Comparison of ENCODE assay signal across 8 cellular contexts in the genomic region with DNA sequence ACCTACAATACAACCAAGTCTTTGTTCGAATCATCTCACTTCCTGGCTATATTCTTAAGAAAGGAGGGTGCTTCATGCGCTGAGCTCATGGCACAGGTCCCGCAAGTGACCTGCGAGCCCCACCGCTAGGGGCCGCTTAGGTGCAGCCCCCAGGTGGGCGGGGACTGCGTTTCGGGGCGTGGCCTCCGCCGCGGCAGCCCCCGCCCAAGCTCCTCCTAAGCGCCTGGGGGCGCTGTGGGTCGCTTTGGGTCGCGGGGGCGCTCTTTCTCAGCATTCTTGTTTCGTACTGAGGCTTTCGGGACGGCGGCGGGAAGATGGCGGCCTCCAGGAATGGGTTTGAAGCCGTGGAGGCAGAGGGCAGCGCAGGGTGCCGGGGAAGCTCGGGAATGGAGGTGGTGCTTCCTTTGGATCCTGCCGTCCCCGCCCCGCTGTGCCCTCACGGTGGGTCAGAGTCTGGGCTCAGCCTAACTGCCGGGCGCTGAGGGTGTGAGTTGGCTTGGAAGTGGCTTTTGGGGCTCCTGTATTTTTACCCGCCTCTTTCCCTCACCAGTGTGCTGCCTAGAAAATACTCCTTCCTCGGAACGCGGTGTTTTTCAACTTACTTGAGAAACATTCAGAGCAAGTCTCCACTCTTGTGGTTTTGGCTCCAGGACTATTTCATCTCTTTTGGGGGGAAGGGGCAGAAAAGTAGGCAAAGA. TPM values are rescaled to one million over a fixed set of nuclear protein-coding genes. Genes with fewer than 3 reads are reported as not detected.
DNase-seq lines count a peak whose midpoint lies in the region; ATAC-seq and TF ChIP-seq lines count a peak whose summit lies in the region.

A gene with protein sequence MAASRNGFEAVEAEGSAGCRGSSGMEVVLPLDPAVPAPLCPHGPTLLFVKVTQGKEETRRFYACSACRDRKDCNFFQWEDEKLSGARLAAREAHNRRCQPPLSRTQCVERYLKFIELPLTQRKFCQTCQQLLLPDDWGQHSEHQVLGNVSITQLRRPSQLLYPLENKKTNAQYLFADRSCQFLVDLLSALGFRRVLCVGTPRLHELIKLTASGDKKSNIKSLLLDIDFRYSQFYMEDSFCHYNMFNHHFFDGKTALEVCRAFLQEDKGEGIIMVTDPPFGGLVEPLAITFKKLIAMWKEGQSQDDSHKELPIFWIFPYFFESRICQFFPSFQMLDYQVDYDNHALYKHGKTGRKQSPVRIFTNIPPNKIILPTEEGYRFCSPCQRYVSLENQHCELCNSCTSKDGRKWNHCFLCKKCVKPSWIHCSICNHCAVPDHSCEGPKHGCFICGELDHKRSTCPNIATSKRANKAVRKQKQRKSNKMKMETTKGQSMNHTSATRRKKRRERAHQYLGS (plus strand): TSS at position 279 of the 698 bp plus-strand sequence. CDS start 36 bp downstream, at position 315.

- peaks cover 14% of the 10 kb centered on the region for H3K36me3 Mint-ChIP-seq in endodermal cell (ENCODE audit: low read depth)

- peak; percentile 75 for ATAC-seq in GM21381 (IDR thresholded peaks at IDR 0.05; ENCODE audit: unreplicated experiment)

- H3K9ac ChIP-seq in endodermal cell (ENCODE audit: extremely low read depth, low read length, poor library complexity, severe bottlenecking), result peak within 1 kb of the TSS; percentile 92

- peaks cover 7% of the 10 kb centered on the region for H3K36me3 ChIP-seq in endodermal cell (ENCODE audit: control insufficient read depth, insufficient read depth, low read length)

- H3K4me3 Mint-ChIP-seq in endodermal cell, result peak within 1 kb of the TSS; percentile 96

- peaks cover 1% of the 10 kb centered on the region for H3K27me3 Mint-ChIP-seq in endodermal cell (ENCODE audit: insufficient read depth)

- peaks cover 8% of the 10 kb centered on the region for H3K4me1 Mint-ChIP-seq in endodermal cell

- no peaks in the 10 kb centered on the region for H3K27me3 ChIP-seq in endodermal cell (ENCODE audit: control insufficient read depth, insufficient read depth, low read length, poor library complexity, severe bottlenecking)

- peaks cover 4% of the 10 kb centered on the region for H3K9me3 Mint-ChIP-seq in endodermal cell

- TF ChIP-seq CTCF in endodermal cell (conservative IDR thresholded peaks at IDR 0.05), result peak; percentile 100

- peak within 1 kb of the TSS; percentile 95 for H3K4me3 ChIP-seq in endodermal cell (ENCODE audit: low read length)

- WGBS in endodermal cell (ENCODE audit: insufficient coverage in 1 of 2, insufficient read length in 1 of 2), 2 experiments, result 2 to 11% methylated on average over 10 to 40 of the region's 40 CpGs

- H3K9me3 ChIP-seq in endodermal cell (ENCODE audit: control insufficient read depth, low read length), result peaks cover 6% of the 10 kb centered on the region

- DNase-seq in D341Med (ENCODE audit: low spot score) (peak; percentile 98), HUDEP-2 (lab: John Stamatoyannopoulos, UW; ENCODE audit: unreplicated experiment in 76 of 76) (peak in 75 of 76 experiments; percentile 6 to 92 (median 74)), NOMO-1 treated with dmso at 0.1 percent for 144 hours (lab: John Stamatoyannopoulos, UW; ENCODE audit: unreplicated experiment) (peak; percentile 85), endodermal cell (peak; percentile 95), midbrain (lab: John Stamatoyannopoulos, UW) (peak; percentile 93)
- peak; percentile 80 to 83 (median 80) for DNase-seq in activated CD8-positive, alpha-beta memory T cell treated with anti-CD3 and anti-CD28 coated beads for 48 hours (ENCODE audit: low read depth in 2 of 3, low spot score in 2 of 3)
- peak; percentile 82 to 85 for DNase-seq in stimulated activated CD8-positive, alpha-beta memory T cell treated with anti-CD3 and anti-CD28 coated beads, Interleukin-2, amount 100 ng/mL, for 1 hour (ENCODE audit: low read depth in 2 of 2)

- peak within 1 kb of the TSS; percentile 74 for H3K27ac ChIP-seq in endodermal cell (ENCODE audit: low read depth, low read length)

- H3K27ac Mint-ChIP-seq in endodermal cell, result peak within 1 kb of the TSS; percentile 100

- H3K4me1 ChIP-seq in endodermal cell (ENCODE audit: control insufficient read depth, insufficient read depth, low read length), result no peaks in the 10 kb centered on the region

RNA-seq across cellular contexts. Expression of the gene that starts here (rescaled TPM):
- 10 to 100 TPM; 11.1 to 19.7 TPM for total RNA-seq in endodermal cell
- polyA plus RNA-seq in endodermal cell (2013, experiment 1 of 2), result 13.2 TPM
- 12.8 TPM for polyA plus RNA-seq in endodermal cell (2013, experiment 2 of 2)

Comparison
In these comparisons a context has a peak if more than half of its experiments do, and no peak if none do; other contexts are left out.
1. Peak in every context shown above with its lines: DNase-seq, ATAC-seq, H3K4me3 ChIP-seq and H3K27ac ChIP-seq.